Comparison of ENCODE assay signal across 7 cellular contexts in genomic region chr5:177370488-177371119, GRCh38. TPM values are rescaled to one million over a fixed set of nuclear protein-coding genes. Genes with fewer than 3 reads are reported as not detected.
DNase-seq lines count a peak whose midpoint lies in the region; ATAC-seq, FAIRE-seq and TF ChIP-seq lines count a peak whose summit lies in the region.

No MANE protein-coding gene starts in this region.

- no peaks in the 10 kb centered on the region for H3K27me3 ChIP-seq in ascending aorta
- no peaks in the 10 kb centered on the region for H3K27me3 ChIP-seq in right atrium auricular region

- peak; percentile 5 for FAIRE-seq in GM18507 (lab: Jason Lieb, UNC)

- peak overlapping the region; percentile 29 to 46 for H3K4me3 ChIP-seq in ascending aorta
- H3K4me3 ChIP-seq in right atrium auricular region: peak overlapping the region; percentile 32 to 36

- H3K4me1 ChIP-seq in ascending aorta: peaks cover 7 to 9% of the 10 kb centered on the region in 2 donors
- H3K4me1 ChIP-seq in right atrium auricular region: peaks cover 0 to 36% of the 10 kb centered on the region in 2 donors

- intact Hi-C loops in ascending aorta (cut with DNase I): no loop called here

- H3K27ac ChIP-seq in ascending aorta: no peak overlapping the region
- no peak overlapping the region for H3K27ac ChIP-seq in right atrium auricular region

- peak; percentile 28 to 49 (median 35) for TF ChIP-seq CTCF in ascending aorta (IDR thresholded peaks at IDR 0.05)
- TF ChIP-seq CTCF in right atrium auricular region (IDR thresholded peaks at IDR 0.05): peak in 1 of 2 donors; percentile 54

- no peak for ATAC-seq in GM19023 (IDR thresholded peaks at IDR 0.05; ENCODE audit: unreplicated experiment)

- DNase-seq in GM18507 (ENCODE audit: extremely low spot score, insufficient read length, low read depth): no peak
- DNase-seq in HPDE6-E6E7 (ENCODE audit: extremely low spot score): peak; percentile 73
- peak; percentile 94 for DNase-seq in RKO (ENCODE audit: low spot score)
- peak in 1 of 2 donors; percentile 80 for DNase-seq in ascending aorta (ENCODE audit: low spot score in 2 of 2)
- DNase-seq in right atrium auricular region (ENCODE audit: low spot score): peak; percentile 73
- DNase-seq in renal cortical epithelial cell (ENCODE audit: low read depth): peak; percentile 91

- H3K36me3 ChIP-seq in ascending aorta: no peaks in the 10 kb centered on the region
- H3K36me3 ChIP-seq in right atrium auricular region: no peaks in the 10 kb centered on the region

- H3K9me3 ChIP-seq in ascending aorta (no peaks in the 10 kb centered on the region), right atrium auricular region (no peaks in the 10 kb centered on the region)

RNA-seq across cellular contexts. Expression of gene RGS14, which starts 12.9 kb away (rescaled TPM):
- 4.5 TPM for total RNA-seq in ascending aorta
- 1 to 10 TPM; 3.1 to 6.8 TPM for total RNA-seq in right atrium auricular region
- 11.1 and 30.2 TPM in 2 replicates for total RNA-seq in renal cortical epithelial cell

RNA-seq across cellular contexts. Expression of gene SLC34A1, which starts 13.6 kb away (rescaled TPM):
- not detected for total RNA-seq in ascending aorta
- not detected for total RNA-seq in right atrium auricular region
- total RNA-seq in renal cortical epithelial cell: 0.05 TPM in 1 of 2 replicates, not detected in the other

RNA-seq across cellular contexts. Expression of gene LMAN2, which starts 19.1 kb away (rescaled TPM):
- total RNA-seq in ascending aorta (229 TPM), right atrium auricular region (100 to 1,000 TPM; 128 to 134 TPM), renal cortical epithelial cell (242 and 337 TPM in 2 replicates)

RNA-seq across cellular contexts. Expression of gene PFN3, which starts 29.9 kb away (rescaled TPM):
- total RNA-seq in ascending aorta (not detected), right atrium auricular region (not detected), renal cortical epithelial cell (not detected in 2 replicates)

RNA-seq across cellular contexts. Expression of gene F12, which starts 38.8 kb away (rescaled TPM):
- not detected for total RNA-seq in ascending aorta
- total RNA-seq in right atrium auricular region: under 1 TPM in 1 of 2 donors, not detected in 1; 0.43 TPM
- total RNA-seq in renal cortical epithelial cell: 3.1 and 5.9 TPM in 2 replicates
